8 cellular contexts compared by ENCODE assay signal in the genomic region with DNA sequence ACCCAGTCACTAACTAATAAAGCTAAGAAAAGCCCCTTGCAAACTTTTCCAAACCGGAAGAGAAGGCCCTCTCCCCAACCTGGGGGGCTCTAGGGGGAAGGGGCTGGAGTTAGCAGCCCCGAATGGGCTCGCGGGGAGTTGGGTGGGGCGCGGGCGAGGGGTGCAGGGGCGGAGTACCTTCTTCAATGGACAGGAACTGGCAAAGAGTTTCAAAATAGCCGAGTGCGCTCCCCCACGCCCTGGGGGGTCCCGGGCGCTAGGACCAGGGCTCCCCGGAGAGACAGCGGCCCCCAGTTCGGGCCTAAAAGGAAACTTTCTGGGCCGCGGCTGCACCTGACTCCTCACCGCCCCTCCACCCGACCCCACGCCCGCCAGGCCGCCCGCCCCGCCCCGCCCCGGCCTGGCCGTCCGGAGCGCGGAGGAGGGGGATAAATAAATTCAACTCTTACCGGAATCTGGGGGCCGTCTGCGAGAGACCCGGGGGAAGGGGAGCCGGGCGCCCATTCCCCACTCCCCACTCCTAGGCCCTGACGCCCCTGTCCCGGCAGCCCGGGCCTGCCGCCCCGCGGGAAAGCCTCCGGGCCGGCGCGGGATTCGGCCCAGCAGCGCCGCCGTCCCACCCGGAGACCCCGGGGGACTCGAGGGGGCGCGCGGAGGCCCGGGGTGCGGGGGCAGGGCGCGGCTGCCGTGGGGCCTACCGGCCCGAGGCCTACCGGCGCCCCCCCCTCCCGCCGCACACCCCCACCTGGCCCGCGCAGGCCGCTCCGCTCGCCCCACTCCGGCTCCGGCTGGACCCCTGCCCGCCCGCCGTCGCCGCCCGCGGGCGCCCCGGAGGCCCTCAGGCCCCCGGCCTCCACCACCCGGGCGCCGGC.
A peak's percentile ranks its signal among the peaks of the same experiment; 100 is the strongest.
DNase-seq lines count a peak whose midpoint lies in the region; ATAC-seq and TF ChIP-seq lines count a peak whose summit lies in the region.

No MANE protein-coding gene starts in this region.

- peaks cover 36% of the 10 kb centered on the region for H3K4me1 ChIP-seq in DND-41 (ENCODE audit: insufficient read depth, low read length)

- peak; percentile 58 for DNase-seq in DND-41
- peak; percentile 55 for DNase-seq in HK-2 (ENCODE audit: unreplicated experiment)
- peak; percentile 6 to 44 (median 25) for DNase-seq in activated CD4-positive, CD25-positive, alpha-beta regulatory T cell (lab: John Stamatoyannopoulos, UW)
- peak; percentile 17 for DNase-seq in cerebellar cortex (ENCODE audit: low spot score)
- DNase-seq in left kidney (ENCODE audit: low read depth, low spot score): peak; percentile 60
- DNase-seq in stimulated activated CD4-positive, alpha-beta T cell treated with anti-CD3 and anti-CD28 coated beads, Interleukin-4, amount 100 ng/mL, for 1 hour: peak; percentile 48
- no peak for DNase-seq in dedifferentiated amniotic fluid mesenchymal stem cell (ENCODE audit: extremely low spot score)

- no peak for TF ChIP-seq CTCF in DND-41 (IDR thresholded peaks at IDR 0.05; ENCODE audit: borderline replicate concordance, extremely low read depth, low read length, poor library complexity, severe bottlenecking)

- peak overlapping the region; percentile 83 to 98 for H3K4me3 ChIP-seq in DND-41 (ENCODE audit: low read depth in 1 of 2, low read length in 2 of 2)

- H2AFZ ChIP-seq in DND-41 (ENCODE audit: low read depth, low read length): peak overlapping the region; percentile 99

- H3K27ac ChIP-seq in DND-41 (ENCODE audit: low read length): peak overlapping the region; percentile 100

- no peaks in the 10 kb centered on the region for H3K9me3 ChIP-seq in DND-41 (ENCODE audit: insufficient read depth, low read length, severe bottlenecking)

- H3K27me3 ChIP-seq in DND-41 (ENCODE audit: insufficient read depth, low read length, poor library complexity): no peaks in the 10 kb centered on the region

- peaks cover under 1% of the 10 kb centered on the region; the same call in 1 of the 2 replicates for H4K20me1 ChIP-seq in DND-41 (ENCODE audit: insufficient read depth, low read length)

- peaks cover 3% of the 10 kb centered on the region; the same call in 1 of the 2 replicates for H3K36me3 ChIP-seq in DND-41 (ENCODE audit: insufficient read depth, low read length)

- H3K79me2 ChIP-seq in DND-41 (ENCODE audit: insufficient read depth, low read length): peaks cover 82% of the 10 kb centered on the region

- peak overlapping the region; percentile 94 for H3K4me2 ChIP-seq in DND-41 (ENCODE audit: insufficient read depth, low read length)

- H3K9ac ChIP-seq in DND-41 (ENCODE audit: low read depth, low read length): peak overlapping the region; percentile 99

- ATAC-seq in DND-41 (ENCODE audit: insufficient read depth, low read depth): peak; percentile 39
- peak; percentile 19 for ATAC-seq in GM21360 (IDR thresholded peaks at IDR 0.05; ENCODE audit: unreplicated experiment)
